Comparison of ENCODE assay signal across 2 cellular contexts in the genomic region with DNA sequence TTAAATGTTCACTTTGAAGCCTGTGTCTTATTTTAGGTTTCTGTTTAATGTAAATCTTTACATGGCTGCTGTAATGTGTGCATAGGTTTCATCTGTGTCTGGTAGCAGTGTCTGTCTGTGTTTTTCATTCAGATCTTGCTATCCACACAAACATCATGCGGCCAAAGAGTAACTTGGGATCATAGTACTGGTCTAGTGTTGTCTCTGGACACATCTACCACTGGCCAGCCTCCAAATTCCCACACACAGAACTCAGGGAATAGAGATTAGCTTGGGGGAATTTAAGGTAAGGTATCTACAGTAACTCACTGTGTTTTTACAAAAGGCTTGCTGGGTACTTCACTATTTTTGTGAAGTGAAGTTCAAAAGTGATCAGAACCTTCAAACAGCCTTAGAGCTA.
TF ChIP-seq lines count a peak whose summit lies in the region.

No MANE protein-coding gene starts in this region.

TF ChIP-seq in GM12891, 5 proteins besides CTCF, POLR2A, EP300 and RAD21:
- TF ChIP-seq POU2F2 (IDR thresholded peaks at IDR 0.05; ENCODE audit: low read depth, low read length) = no peak
- TF ChIP-seq TAF1 (IDR thresholded peaks at IDR 0.05; ENCODE audit: low read depth, low read length) = no peak
- TF ChIP-seq POLR2AphosphoS5 (IDR thresholded peaks at IDR 0.05; ENCODE audit: low read depth, low read length) = no peak
- no peak for TF ChIP-seq PAX5 (IDR thresholded peaks at IDR 0.05; ENCODE audit: insufficient read depth, low read length, severe bottlenecking)
- TF ChIP-seq SPI1 (IDR thresholded peaks at IDR 0.05; ENCODE audit: low read depth, low read length) = no peak

TF ChIP-seq in H1, 55 proteins besides CTCF, POLR2A, EP300 and RAD21:
- TF ChIP-seq EGR1 (IDR thresholded peaks at IDR 0.05; ENCODE audit: borderline replicate concordance, low read depth, low read length) (no peak), NRF1 (IDR thresholded peaks at IDR 0.05; ENCODE audit: low read depth, low read length) (no peak), HDAC6 (IDR thresholded peaks at IDR 0.05; ENCODE audit: low read depth, low read length) (no peak), RXRA (IDR thresholded peaks at IDR 0.05; ENCODE audit: insufficient read depth, low read depth, low read length) (no peak), TBP (IDR thresholded peaks at IDR 0.05; ENCODE audit: low read depth, low read length) (no peak), POU5F1 (IDR thresholded peaks at IDR 0.05; ENCODE audit: low read depth, low read length) (no peak), RNF2 (IDR thresholded peaks at IDR 0.05; ENCODE audit: borderline replicate concordance, low read depth, low read length, missing control alignments, poor library complexity, severe bottlenecking) (no peak), SP4 (IDR thresholded peaks at IDR 0.05; ENCODE audit: low read length) (no peak), KDM5A (IDR thresholded peaks at IDR 0.05; ENCODE audit: low read length) (no peak), RBBP5 (IDR thresholded peaks at IDR 0.05; ENCODE audit: borderline replicate concordance, low read depth, low read length) (no peak), SIN3A (conservative IDR thresholded peaks at IDR 0.05 in 1 of 2, IDR thresholded peaks at IDR 0.05 in 1 of 2; ENCODE audit: low read depth in 1 of 2, low read length in 2 of 2) (no peak), ASH2L (IDR thresholded peaks at IDR 0.05; ENCODE audit: low read length) (no peak), MAFK (IDR thresholded peaks at IDR 0.05; ENCODE audit: low read depth, low read length) (no peak), TCF12 (IDR thresholded peaks at IDR 0.05; ENCODE audit: low read depth, low read length) (no peak), RFX5 (IDR thresholded peaks at IDR 0.05; ENCODE audit: borderline replicate concordance, low read depth, low read length) (no peak), CREB1 (IDR thresholded peaks at IDR 0.05) (no peak), KDM1A (IDR thresholded peaks at IDR 0.05; ENCODE audit: borderline replicate concordance, low read length) (no peak), SRF (IDR thresholded peaks at IDR 0.05; ENCODE audit: low read depth, low read length) (no peak)
- TF ChIP-seq, protein P1, sequence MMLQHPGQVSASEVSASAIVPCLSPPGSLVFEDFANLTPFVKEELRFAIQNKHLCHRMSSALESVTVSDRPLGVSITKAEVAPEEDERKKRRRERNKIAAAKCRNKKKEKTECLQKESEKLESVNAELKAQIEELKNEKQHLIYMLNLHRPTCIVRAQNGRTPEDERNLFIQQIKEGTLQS (IDR thresholded peaks at IDR 0.05; ENCODE audit: insufficient read depth, low read depth, low read length) = no peak
